In genomic region chr9:120710110-120710981, GRCh38 we compare ENCODE assay signal across 7 cellular contexts. TPM values are rescaled to one million over a fixed set of nuclear protein-coding genes. Genes with fewer than 3 reads are reported as not detected.
DNase-seq lines count a peak whose midpoint lies in the region; ATAC-seq and TF ChIP-seq lines count a peak whose summit lies in the region.

No MANE protein-coding gene starts in this region.

- TF ChIP-seq EP300 in upper lobe of left lung (IDR thresholded peaks at IDR 0.05), result no peak

- intact Hi-C loops in left lung (cut with DNase I), result no loop called here

- H3K27ac ChIP-seq in left lung (peak overlapping the region; percentile 86 to 95), upper lobe of left lung (peak overlapping the region; percentile 36 to 97 (median 78))

- peak; percentile 70 for DNase-seq in GM12864 (ENCODE audit: low read depth)
- peak; percentile 38 to 57 for DNase-seq in NOMO-1 (lab: John Stamatoyannopoulos, UW; ENCODE audit: unreplicated experiment in 2 of 2)
- DNase-seq in astrocyte of the spinal cord (ENCODE audit: low read depth, low spot score), result peak; percentile 59
- DNase-seq in left lung, result no peak
- no peak for DNase-seq in upper lobe of left lung
- no peak for DNase-seq in omental fat pad (ENCODE audit: low spot score)

- no peak for TF ChIP-seq CTCF in GM12864 (IDR thresholded peaks at IDR 0.05; ENCODE audit: low read depth, low read length, missing control alignments)
- no peak for TF ChIP-seq CTCF in astrocyte of the spinal cord (IDR thresholded peaks at IDR 0.05; ENCODE audit: low read depth, low read length)
- TF ChIP-seq CTCF in left lung (IDR thresholded peaks at IDR 0.05), result no peak
- TF ChIP-seq CTCF in upper lobe of left lung (IDR thresholded peaks at IDR 0.05), result no peak
- no peak for TF ChIP-seq CTCF in omental fat pad (IDR thresholded peaks at IDR 0.05)

- H3K9me3 ChIP-seq in left lung (no peaks in the 10 kb centered on the region), upper lobe of left lung (no peaks in the 10 kb centered on the region)

- no peak for ATAC-seq in left lung
- peak in 1 of 2 donors; percentile 7 for ATAC-seq in upper lobe of left lung (ENCODE audit: low FRiP score in 2 of 2)
- no peak for ATAC-seq in omental fat pad (ENCODE audit: low FRiP score)
- ATAC-seq in HG03439 (IDR thresholded peaks at IDR 0.05; ENCODE audit: unreplicated experiment), result no peak

- in situ Hi-C loops in astrocyte of the spinal cord (cut with HindIII; ENCODE audit: low sequenced_read_pairs), result no loop called here

- H3K36me3 ChIP-seq in left lung, result peaks cover 0 to 6% of the 10 kb centered on the region in 2 donors
- H3K36me3 ChIP-seq in upper lobe of left lung, result peaks cover 0 to 6% (median 0%) of the 10 kb centered on the region in 4 donors

- no peaks in the 10 kb centered on the region for H3K27me3 ChIP-seq in left lung
- no peaks in the 10 kb centered on the region for H3K27me3 ChIP-seq in upper lobe of left lung

- H3K4me3 ChIP-seq in GM12864 (ENCODE audit: low read depth, low read length) (peak overlapping the region; percentile 54), astrocyte of the spinal cord (ENCODE audit: low read depth, low read length) (peak overlapping the region; percentile 6), left lung (peak overlapping the region; percentile 82 to 88), upper lobe of left lung (peak overlapping the region in 3 of 4 donors; percentile 57 to 96 (median 92))

- TF ChIP-seq POLR2A in upper lobe of left lung (IDR thresholded peaks at IDR 0.05), result peak in 1 of 4 donors; percentile 47

- peaks cover 22 to 76% of the 10 kb centered on the region in 2 donors for H3K4me1 ChIP-seq in left lung
- peaks cover 18 to 60% (median 38%) of the 10 kb centered on the region in 4 donors for H3K4me1 ChIP-seq in upper lobe of left lung

- WGBS in upper lobe of left lung, 2 donors, result 39 to 49% methylated on average over 10 of the region's 10 CpGs

RNA-seq across cellular contexts. Expression of gene MEGF9, which starts 3.9 kb away (rescaled TPM):
- total RNA-seq in left lung (100 to 1,000 TPM in 1 of 2 donors, 10 to 100 TPM in 1; 75.1 to 103 TPM), upper lobe of left lung (100 to 1,000 TPM in 1 of 6 donors, 10 to 100 TPM in 5; 30.4 to 130 (median 71.0) TPM), omental fat pad (10 to 100 TPM; 17.3 to 36.4 (median 27.2) TPM)

Comparison
In these comparisons a context has a peak if more than half of its experiments do, and no peak if none do; other contexts are left out.
1. DNase-seq: peak in GM12864 (single experiment), NOMO-1 (2 of 2) and astrocyte of the spinal cord (single experiment); none in left lung (0 of 2), upper lobe of left lung (0 of 2) and omental fat pad (single experiment).
2. H3K4me3 ChIP-seq: peak in every context shown above with its lines; median percentile 92 in upper lobe of left lung; 85 in left lung; 54 in GM12864; 6 in astrocyte of the spinal cord.